ENCODE assay signal across 20 cellular contexts in genomic region chr14:34835312-34835711, GRCh38. TPM values are rescaled to one million over a fixed set of nuclear protein-coding genes. Genes with fewer than 3 reads are reported as not detected.
DNase-seq lines count a peak whose midpoint lies in the region; ATAC-seq and TF ChIP-seq lines count a peak whose summit lies in the region.
"Had no signal": no experiment of that assay in that cellular context is flagged by ENCODE, and none has a peak within 500 bp of the region (broad histone marks: within the 10 kb centered on the region; RNA-seq: fewer than 3 reads in every experiment).

No MANE protein-coding gene starts in this region.

- no peaks in the 10 kb centered on the region for H3K9me3 Mint-ChIP-seq in CD4-positive, CD25-positive, alpha-beta regulatory T cell
- no peaks in the 10 kb centered on the region for H3K9me3 Mint-ChIP-seq in progenitor cell of endocrine pancreas (ENCODE audit: low read depth)
- H3K9me3 Mint-ChIP-seq: IgD-negative memory B cell had no signal

- no peaks in the 10 kb centered on the region for H3K27me3 Mint-ChIP-seq in CD4-positive, CD25-positive, alpha-beta regulatory T cell
- no peaks in the 10 kb centered on the region for H3K27me3 Mint-ChIP-seq in progenitor cell of endocrine pancreas
- H3K27me3 Mint-ChIP-seq: IgD-negative memory B cell had no signal

- no peak overlapping the region for H3K4me3 Mint-ChIP-seq in CD4-positive, CD25-positive, alpha-beta regulatory T cell
- no peak overlapping the region for H3K4me3 Mint-ChIP-seq in progenitor cell of endocrine pancreas (ENCODE audit: low read depth)
- H3K4me3 Mint-ChIP-seq: IgD-negative memory B cell had no signal

- TF ChIP-seq POLR2A in NB4 (IDR thresholded peaks at IDR 0.05; ENCODE audit: extremely low read depth, insufficient read length), result no peak

- H3K9ac ChIP-seq in liver (ENCODE audit: low read depth in 1 of 2, low read length in 2 of 2), result no peak overlapping the region

- H3K27ac Mint-ChIP-seq in CD4-positive, CD25-positive, alpha-beta regulatory T cell, result peak overlapping the region; percentile 84 to 96 (median 92)
- peak overlapping the region; percentile 45 for H3K27ac Mint-ChIP-seq in progenitor cell of endocrine pancreas

- H3K27ac ChIP-seq in CD4-positive, CD25-positive, alpha-beta regulatory T cell (ENCODE audit: insufficient read depth, low read length, poor library complexity, severe bottlenecking), result no peak overlapping the region
- H3K27ac ChIP-seq in liver (ENCODE audit: low read depth in 1 of 2, low read length in 2 of 2) (peak overlapping the region; percentile 28 to 96), right cardiac atrium (ENCODE audit: low read length) (no peak overlapping the region)
- H3K27ac ChIP-seq: C4-2B, SK-N-MC had no signal

- H3K36me3 Mint-ChIP-seq in CD4-positive, CD25-positive, alpha-beta regulatory T cell, result peaks cover 7% of the 10 kb centered on the region
- H3K36me3 Mint-ChIP-seq in progenitor cell of endocrine pancreas (ENCODE audit: insufficient read depth), result peaks cover 8% of the 10 kb centered on the region
- H3K36me3 Mint-ChIP-seq: IgD-negative memory B cell had no signal

- TF ChIP-seq RAD21 in liver (IDR thresholded peaks at IDR 0.05), result no peak

- 78% methylated on average over 1 of the region's 1 CpG for WGBS in liver
- WGBS in right cardiac atrium, result 96% methylated on average over 1 of the region's 1 CpG

- no peaks in the 10 kb centered on the region for H3K27me3 ChIP-seq in CD4-positive, CD25-positive, alpha-beta regulatory T cell (ENCODE audit: control insufficient read depth, insufficient read depth, low read length)
- no peaks in the 10 kb centered on the region for H3K27me3 ChIP-seq in liver (ENCODE audit: control insufficient read depth in 4 of 4, insufficient read depth in 4 of 4, low read length in 3 of 4)
- H3K27me3 ChIP-seq in right cardiac atrium (ENCODE audit: control insufficient read depth, insufficient read depth), result no peaks in the 10 kb centered on the region

- intact Hi-C loops in right cardiac atrium (cut with DNase I), result no loop called here

- H3K36me3 ChIP-seq in CD4-positive, CD25-positive, alpha-beta regulatory T cell (ENCODE audit: control insufficient read depth, insufficient read depth, low read length), result no peaks in the 10 kb centered on the region
- no peaks in the 10 kb centered on the region for H3K36me3 ChIP-seq in liver (ENCODE audit: control insufficient read depth in 4 of 4, insufficient read depth in 3 of 4, low read depth in 1 of 4, low read length in 3 of 4)

- no peak for TF ChIP-seq CTCF in NB4 (IDR thresholded peaks at IDR 0.05; ENCODE audit: low read depth, low read length)
- TF ChIP-seq CTCF in liver (IDR thresholded peaks at IDR 0.05; ENCODE audit: low read depth, low read length, missing input control), result no peak
- no peak for TF ChIP-seq CTCF in progenitor cell of endocrine pancreas (IDR thresholded peaks at IDR 0.05; ENCODE audit: unreplicated experiment)

- H3K4me3 ChIP-seq in CD4-positive, CD25-positive, alpha-beta regulatory T cell (ENCODE audit: low read depth, low read length), result no peak overlapping the region
- no peak overlapping the region for H3K4me3 ChIP-seq in NB4 (ENCODE audit: low read depth, low read length)
- H3K4me3 ChIP-seq in liver (ENCODE audit: low read depth in 1 of 3, low read length in 3 of 3), result no peak overlapping the region
- no peak overlapping the region for H3K4me3 ChIP-seq in right cardiac atrium (ENCODE audit: low read length)
- H3K4me3 ChIP-seq: SK-N-MC had no signal

- peaks cover 31% of the 10 kb centered on the region for H3K4me1 ChIP-seq in CD4-positive, CD25-positive, alpha-beta regulatory T cell (ENCODE audit: control insufficient read depth, insufficient read depth, low read length, poor library complexity, severe bottlenecking)
- peaks cover 5 to 22% (median 11%) of the 10 kb centered on the region in 4 donors for H3K4me1 ChIP-seq in liver (ENCODE audit: control insufficient read depth in 4 of 4, insufficient read depth in 4 of 4, low read length in 3 of 4)
- H3K4me1 ChIP-seq in right cardiac atrium (ENCODE audit: control insufficient read depth, insufficient read depth, low read length), result no peaks in the 10 kb centered on the region

- no peak for DNase-seq in CD4-positive, CD25-positive, alpha-beta regulatory T cell
- DNase-seq in NB4 (ENCODE audit: low read depth), result peak; percentile 13
- no peak for DNase-seq in progenitor cell of endocrine pancreas (ENCODE audit: low spot score, unreplicated experiment)
- no peak for DNase-seq in right cardiac atrium
- no peak for DNase-seq in globus pallidus (ENCODE audit: low spot score)
- no peak for DNase-seq in NCI-H146 (lab: John Stamatoyannopoulos, UW)
- no peak for DNase-seq in anterior cingulate cortex (lab: John Stamatoyannopoulos, UW)
- DNase-seq: EL, H7, Kasumi-1, MM.1S, NCI-H1417 treated with DMSO at 0.1 percent for 48 hours, NCI-H2029, NCI-H2171 treated with DMSO at 0.1 percent for 48 hours, NCI-H446 treated with DMSO at 0.1 percent for 48 hours, NCI-H774 had no signal

- ATAC-seq in CD4-positive, CD25-positive, alpha-beta regulatory T cell (ENCODE audit: low read depth in 2 of 2), result no peak
- no peak for ATAC-seq in right cardiac atrium

- peaks cover 38 to 61% (median 52%) of the 10 kb centered on the region in 4 donors for H3K4me1 Mint-ChIP-seq in CD4-positive, CD25-positive, alpha-beta regulatory T cell
- peaks cover 5% of the 10 kb centered on the region for H3K4me1 Mint-ChIP-seq in progenitor cell of endocrine pancreas (ENCODE audit: low read depth)

- H3K9me3 ChIP-seq in CD4-positive, CD25-positive, alpha-beta regulatory T cell (ENCODE audit: control insufficient read depth in 2 of 2, low read length in 2 of 2), result no peaks in the 10 kb centered on the region
- H3K9me3 ChIP-seq in liver (ENCODE audit: control insufficient read depth in 4 of 4, low read length in 3 of 4) (no peaks in the 10 kb centered on the region), right cardiac atrium (ENCODE audit: control insufficient read depth, low read length) (no peaks in the 10 kb centered on the region)

TF ChIP-seq in liver, 16 proteins besides CTCF, POLR2A, EP300 and RAD21:
- TF ChIP-seq RXRA (IDR thresholded peaks at IDR 0.05) (peak in 1 of 2 donors; percentile 7), JUND (IDR thresholded peaks at IDR 0.05) (no peak)

RNA-seq across cellular contexts. Expression of gene BAZ1A, which starts 39.8 kb away (rescaled TPM):
- 55.1 TPM for total RNA-seq in CD4-positive, CD25-positive, alpha-beta regulatory T cell
- 10 to 100 TPM in 2 of 4 donors, 1 to 10 TPM in 2; 9.4 to 12.1 (median 10.1) TPM for polyA plus RNA-seq in CD4-positive, CD25-positive, alpha-beta regulatory T cell
- total RNA-seq in liver (10 to 100 TPM; 18.5 to 44.9 TPM), progenitor cell of endocrine pancreas (41.2 and 42.8 TPM in 2 replicates), right cardiac atrium (10 to 100 TPM in 1 of 4 donors, 1 to 10 TPM in 3; 5.7 to 11.5 (median 7.4) TPM)
- polyA plus RNA-seq in liver (1 to 10 TPM; 4.5 to 8.1 TPM), right cardiac atrium (5.0 TPM)

Comparison
In these comparisons a context has a peak if more than half of its experiments do, and no peak if none do; other contexts are left out.
1. H3K27ac ChIP-seq: peak in liver (2 of 2); none in CD4-positive, CD25-positive, alpha-beta regulatory T cell (single experiment) and right cardiac atrium (single experiment).